ENCODE assay signal across 1 cellular context in the genomic region with DNA sequence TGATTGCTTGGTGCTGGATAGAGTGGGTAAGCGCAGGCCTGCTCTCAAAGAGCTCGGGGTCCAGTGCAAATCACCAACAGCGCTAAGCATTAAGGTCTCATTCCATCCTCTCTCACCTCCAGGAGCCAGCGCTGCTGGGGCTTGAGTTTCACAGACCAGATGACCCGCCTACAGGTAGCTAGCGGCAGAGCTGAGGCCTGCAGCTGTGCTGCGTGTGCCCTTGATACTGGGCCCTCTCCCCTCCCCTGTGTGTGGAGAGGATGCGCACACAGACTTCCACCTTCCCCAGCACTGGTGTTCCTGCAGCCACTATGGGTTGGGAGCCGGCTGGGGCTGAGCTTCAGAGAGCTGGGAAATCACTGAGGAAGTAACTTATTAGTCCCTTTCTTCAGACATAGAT.
TF ChIP-seq lines count a peak whose summit lies in the region.

No MANE protein-coding gene starts in this region.

TF ChIP-seq in HepG2, 621 proteins besides CTCF, POLR2A, EP300 and RAD21 (continued from another document):
- TF ChIP-seq NFKB2 (CRISPR knock-in tag; IDR thresholded peaks at IDR 0.05; ENCODE audit: borderline replicate concordance) (no peak), MED8 (CRISPR knock-in tag; IDR thresholded peaks at IDR 0.05; ENCODE audit: insufficient replicate concordance) (no peak), FOXC1 (CRISPR knock-in tag; IDR thresholded peaks at IDR 0.05; ENCODE audit: borderline replicate concordance) (no peak), ZBTB7A (CRISPR knock-in tag; IDR thresholded peaks at IDR 0.05) (no peak), ZNF724P (CRISPR knock-in tag; IDR thresholded peaks at IDR 0.05; ENCODE audit: borderline replicate concordance) (no peak)
- TF ChIP-seq, protein P1, sequence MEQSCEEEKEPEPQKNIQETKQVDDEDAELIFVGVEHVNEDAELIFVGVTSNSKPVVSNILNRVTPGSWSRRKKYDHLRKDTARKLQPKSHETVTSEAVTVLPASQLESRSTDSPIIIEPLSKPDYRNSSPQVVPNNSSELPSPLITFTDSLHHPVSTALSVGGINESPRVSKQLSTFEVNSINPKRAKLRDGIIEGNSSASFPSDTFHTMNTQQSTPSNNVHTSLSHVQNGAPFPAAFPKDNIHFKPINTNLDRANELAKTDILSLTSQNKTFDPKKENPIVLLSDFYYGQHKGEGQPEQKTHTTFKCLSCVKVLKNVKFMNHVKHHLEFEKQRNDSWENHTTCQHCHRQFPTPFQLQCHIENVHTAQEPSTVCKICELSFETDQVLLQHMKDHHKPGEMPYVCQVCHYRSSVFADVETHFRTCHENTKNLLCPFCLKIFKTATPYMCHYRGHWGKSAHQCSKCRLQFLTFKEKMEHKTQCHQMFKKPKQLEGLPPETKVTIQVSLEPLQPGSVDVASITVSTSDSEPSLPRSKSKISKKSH (CRISPR knock-in tag; IDR thresholded peaks at IDR 0.05; ENCODE audit: borderline replicate concordance), result no peak
